In the genomic region with DNA sequence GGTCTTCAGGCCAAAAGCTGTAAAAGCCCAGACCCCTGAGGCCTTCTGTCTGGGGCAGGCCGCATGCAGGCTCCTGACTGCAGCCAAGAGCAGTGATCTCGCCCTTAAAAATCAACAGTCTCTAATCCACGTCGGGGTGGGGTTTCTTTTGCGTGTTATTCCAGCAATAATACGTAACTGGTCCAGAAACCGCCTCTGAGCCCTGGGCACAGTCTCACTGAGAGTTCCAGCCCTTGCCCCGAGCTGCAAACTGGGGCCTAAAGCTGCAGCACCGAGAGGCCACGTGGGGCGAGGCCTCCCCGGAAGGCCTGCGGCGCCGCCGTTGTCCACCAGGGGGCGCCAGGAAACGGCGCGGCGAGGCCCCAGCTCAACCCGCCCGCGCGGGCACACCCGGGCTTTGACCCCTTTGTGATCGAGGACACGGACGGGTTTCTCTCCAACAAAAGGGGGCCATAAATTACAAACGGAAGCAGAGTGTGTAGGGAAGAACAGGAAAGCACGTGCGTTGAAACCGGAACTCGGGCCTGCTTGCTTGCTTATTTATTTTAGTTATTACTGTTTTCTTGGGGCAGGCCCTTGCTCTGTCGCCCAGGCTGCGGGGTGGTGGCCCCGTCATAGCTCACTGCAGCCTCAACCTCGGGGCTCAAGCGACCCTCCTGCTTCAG, we compare ENCODE assay signal across 8 cellular contexts.
A peak's percentile ranks its signal among the peaks of the same experiment; 100 is the strongest.
DNase-seq lines count a peak whose midpoint lies in the region; ATAC-seq and TF ChIP-seq lines count a peak whose summit lies in the region.

No MANE protein-coding gene starts in this region.

- no peaks in the 10 kb centered on the region for H3K36me3 ChIP-seq in lower lobe of right lung

- peaks cover 31% of the 10 kb centered on the region for H3K4me1 ChIP-seq in lower lobe of right lung

- no peaks in the 10 kb centered on the region for H3K9me3 ChIP-seq in lower lobe of right lung

- H3K27ac ChIP-seq in lower lobe of right lung, result peak overlapping the region; percentile 57

- CTCF ChIA-PET in GM10248 (lab: Yijun Ruan, JAX), result interaction anchor here (0.6 to 4.7 kb wide), 64 partner anchors 8 to 1016 kb away, joined by 3 to 49 read pairs (median 4); partner anchors contain the start of genes RAD52 and WNK1

- peak overlapping the region; percentile 24 for H3K4me3 ChIP-seq in lower lobe of right lung

- peak; percentile 96 for TF ChIP-seq CTCF in GM10248 (IDR thresholded peaks at IDR 0.05; ENCODE audit: control extremely low read depth, extremely low read depth, low read depth, missing control alignments)
- TF ChIP-seq CTCF in lower lobe of right lung (IDR thresholded peaks at IDR 0.05), result peak; percentile 100

- POLR2A ChIA-PET in GM10248 (lab: Yijun Ruan, JAX), result interaction anchor here (0.7 to 1.6 kb wide), 2 partner anchors 34 to 184 kb away, joined by 3 to 4 read pairs; no protein-coding TSS in a partner anchor

- H3K27me3 ChIP-seq in lower lobe of right lung (ENCODE audit: low read depth), result no peaks in the 10 kb centered on the region

- intact Hi-C loops in lower lobe of right lung (cut with DNase I), result loop anchor here (10.0 kb wide), 1 partner anchor 179 kb away; the partner anchor contains the start of gene WNK1

- ATAC-seq in HG03108 (IDR thresholded peaks at IDR 0.05; ENCODE audit: unreplicated experiment) (peak; percentile 69), lower lobe of right lung (peak; percentile 90 to 93), HG02759 (IDR thresholded peaks at IDR 0.05; ENCODE audit: unreplicated experiment) (no peak)

- peak; percentile 93 for DNase-seq in GM10248 (ENCODE audit: extremely low spot score)
- peak; percentile 28 to 70 for DNase-seq in NCI-H524 (lab: John Stamatoyannopoulos, UW)
- DNase-seq in activated CD4-positive, alpha-beta T cell treated with anti-CD3 and anti-CD28 coated beads, Interleukin-2, amount 50 U/mL, for 24 hours (ENCODE audit: low read depth in 1 of 2, low spot score in 1 of 2), result peak; percentile 76 to 85
- DNase-seq in dermis microvascular lymphatic vessel endothelial cell (ENCODE audit: low read depth in 2 of 2), result peak; percentile 64 to 76
- peak; percentile 89 for DNase-seq in lower lobe of right lung
- peak; percentile 67 to 80 (median 70) for DNase-seq in stimulated activated CD4-positive, alpha-beta T cell treated with anti-CD3 and anti-CD28 coated beads, TNF-alpha, amount 100 ng/mL, for 24 hours (ENCODE audit: low read depth in 3 of 3)
